Comparison of ENCODE assay signal across 11 cellular contexts in genomic region chrX:15911729-15912550, GRCh38. TPM values are rescaled to one million over a fixed set of nuclear protein-coding genes. Genes with fewer than 3 reads are reported as not detected.
DNase-seq lines count a peak whose midpoint lies in the region; ATAC-seq and TF ChIP-seq lines count a peak whose summit lies in the region.
"Had no signal": no experiment of that assay in that cellular context is flagged by ENCODE, and none has a peak within 500 bp of the region (broad histone marks: within the 10 kb centered on the region; RNA-seq: fewer than 3 reads in every experiment).

No MANE protein-coding gene starts in this region.

- no peaks in the 10 kb centered on the region for H3K36me3 Mint-ChIP-seq in endodermal cell (ENCODE audit: low read depth)
- H3K36me3 Mint-ChIP-seq in stimulated activated effector memory CD8-positive, alpha-beta T cell treated with anti-CD3 and anti-CD28 coated beads, Interleukin-12 subunit alpha, Interleukin-12 subunit beta, amount 100 ng/mL, for 72 hours = no peaks in the 10 kb centered on the region
- H3K36me3 Mint-ChIP-seq: activated naive CD4-positive, alpha-beta T cell treated with anti-CD3 and anti-CD28 coated beads, Interleukin-2, amount 50 U/mL, for 24 hours had no signal

- DNase-seq in activated CD4-positive, CD25-positive, alpha-beta regulatory T cell treated with anti-CD3 and anti-CD28 coated beads, Interleukin-2, amount 50 U/mL, for 72 hours = no peak
- DNase-seq in NB4 (ENCODE audit: low read depth) (peak; percentile 95), endodermal cell (no peak), AG08395 (ENCODE audit: low spot score) (no peak), NCI-H146 treated with DMSO at 0.1 percent for 48 hours (lab: John Stamatoyannopoulos, UW; ENCODE audit: unreplicated experiment) (no peak)
- no peak for DNase-seq in stimulated activated effector memory CD8-positive, alpha-beta T cell treated with anti-CD3 and anti-CD28 coated beads, Interleukin-12 subunit alpha, Interleukin-12 subunit beta, amount 100 ng/mL, for 72 hours (ENCODE audit: low spot score in 2 of 2)
- DNase-seq: NCI-H2171 treated with DMSO at 0.1 percent for 48 hours, retina had no signal

- H3K4me3 ChIP-seq in NB4 (ENCODE audit: low read depth, low read length) = no peak overlapping the region
- no peak overlapping the region for H3K4me3 ChIP-seq in endodermal cell (ENCODE audit: low read length)

- H3K36me3 ChIP-seq in endodermal cell (ENCODE audit: control insufficient read depth, insufficient read depth, low read length) = no peaks in the 10 kb centered on the region

- no peak overlapping the region for H3K9ac ChIP-seq in endodermal cell (ENCODE audit: extremely low read depth, low read length, poor library complexity, severe bottlenecking)

- peaks cover 40% of the 10 kb centered on the region for H3K4me1 Mint-ChIP-seq in endodermal cell
- H3K4me1 Mint-ChIP-seq in stimulated activated effector memory CD8-positive, alpha-beta T cell treated with anti-CD3 and anti-CD28 coated beads, Interleukin-12 subunit alpha, Interleukin-12 subunit beta, amount 100 ng/mL, for 72 hours = no peaks in the 10 kb centered on the region

- no peaks in the 10 kb centered on the region for H3K9me3 ChIP-seq in endodermal cell (ENCODE audit: control insufficient read depth, low read length)

- peak overlapping the region; percentile 22 for H3K27ac Mint-ChIP-seq in endodermal cell
- no peak overlapping the region for H3K27ac Mint-ChIP-seq in stimulated activated effector memory CD8-positive, alpha-beta T cell treated with anti-CD3 and anti-CD28 coated beads, Interleukin-12 subunit alpha, Interleukin-12 subunit beta, amount 100 ng/mL, for 72 hours
- H3K27ac Mint-ChIP-seq: activated naive CD4-positive, alpha-beta T cell treated with anti-CD3 and anti-CD28 coated beads, Interleukin-2, amount 50 U/mL, for 24 hours had no signal

- H3K9me3 Mint-ChIP-seq in endodermal cell = peaks cover 7% of the 10 kb centered on the region
- no peaks in the 10 kb centered on the region for H3K9me3 Mint-ChIP-seq in stimulated activated effector memory CD8-positive, alpha-beta T cell treated with anti-CD3 and anti-CD28 coated beads, Interleukin-12 subunit alpha, Interleukin-12 subunit beta, amount 100 ng/mL, for 72 hours
- H3K9me3 Mint-ChIP-seq: activated naive CD4-positive, alpha-beta T cell treated with anti-CD3 and anti-CD28 coated beads, Interleukin-2, amount 50 U/mL, for 24 hours had no signal

- no peaks in the 10 kb centered on the region for H3K27me3 ChIP-seq in endodermal cell (ENCODE audit: control insufficient read depth, insufficient read depth, low read length, poor library complexity, severe bottlenecking)

- TF ChIP-seq CTCF in NB4 (IDR thresholded peaks at IDR 0.05; ENCODE audit: low read depth, low read length) (no peak), endodermal cell (conservative IDR thresholded peaks at IDR 0.05) (no peak)

- WGBS in endodermal cell (ENCODE audit: insufficient coverage in 1 of 2, insufficient read length in 1 of 2), 2 experiments = 96% methylated on average over 3 of the region's 4 CpGs; no CpG with 5 or more reads in 1 of the 2 experiments

- ATAC-seq in activated CD4-positive, CD25-positive, alpha-beta regulatory T cell treated with anti-CD3 and anti-CD28 coated beads, Interleukin-2, amount 50 U/mL, for 24 hours = peak; percentile 24 to 48
- ATAC-seq in stimulated activated effector memory CD8-positive, alpha-beta T cell treated with anti-CD3 and anti-CD28 coated beads, Interleukin-12 subunit alpha, Interleukin-12 subunit beta, amount 100 ng/mL, for 72 hours = peak; percentile 56
- ATAC-seq in GM18502 (IDR thresholded peaks at IDR 0.05; ENCODE audit: poor library complexity, unreplicated experiment) = no peak

- H3K27me3 Mint-ChIP-seq in endodermal cell (ENCODE audit: insufficient read depth) = no peaks in the 10 kb centered on the region
- H3K27me3 Mint-ChIP-seq: activated naive CD4-positive, alpha-beta T cell treated with anti-CD3 and anti-CD28 coated beads, Interleukin-2, amount 50 U/mL, for 24 hours had no signal

- no peak overlapping the region for H3K4me3 Mint-ChIP-seq in endodermal cell
- H3K4me3 Mint-ChIP-seq in stimulated activated effector memory CD8-positive, alpha-beta T cell treated with anti-CD3 and anti-CD28 coated beads, Interleukin-12 subunit alpha, Interleukin-12 subunit beta, amount 100 ng/mL, for 72 hours = no peak overlapping the region
- H3K4me3 Mint-ChIP-seq: activated naive CD4-positive, alpha-beta T cell treated with anti-CD3 and anti-CD28 coated beads, Interleukin-2, amount 50 U/mL, for 24 hours had no signal

- TF ChIP-seq POLR2A in NB4 (IDR thresholded peaks at IDR 0.05; ENCODE audit: extremely low read depth, insufficient read length) = no peak

- no peak overlapping the region for H3K27ac ChIP-seq in endodermal cell (ENCODE audit: low read depth, low read length)

- H3K4me1 ChIP-seq in endodermal cell (ENCODE audit: control insufficient read depth, insufficient read depth, low read length) = peaks cover 12% of the 10 kb centered on the region

RNA-seq across cellular contexts. Expression of gene AP1S2, which starts 57.3 kb away (rescaled TPM):
- total RNA-seq in endodermal cell = 100 to 1,000 TPM; 133 to 220 TPM
- 128 TPM for polyA plus RNA-seq in endodermal cell (2013, experiment 1 of 2)
- 136 TPM for polyA plus RNA-seq in endodermal cell (2013, experiment 2 of 2)
